10 cellular contexts compared by ENCODE assay signal in genomic region chr12:13171921-13172859, GRCh38. TPM values are rescaled to one million over a fixed set of nuclear protein-coding genes. Genes with fewer than 3 reads are reported as not detected.
DNase-seq lines count a peak whose midpoint lies in the region; ATAC-seq and TF ChIP-seq lines count a peak whose summit lies in the region.
"Had no signal": no experiment of that assay in that cellular context is flagged by ENCODE, and none has a peak within 500 bp of the region (broad histone marks: within the 10 kb centered on the region; RNA-seq: fewer than 3 reads in every experiment).

No MANE protein-coding gene starts in this region.

- ATAC-seq in GM19035 (IDR thresholded peaks at IDR 0.05; ENCODE audit: unreplicated experiment) = peak; percentile 42
- ATAC-seq in gastrocnemius medialis = no peak
- ATAC-seq: activated T-cell treated with anti-CD3 and anti-CD28 coated beads, Interleukin-2, amount 50 U/mL, for 72 hours had no signal

- no peaks in the 10 kb centered on the region for H3K79me2 ChIP-seq in fibroblast of lung (ENCODE audit: control insufficient read depth, insufficient read depth, low read length)

- TF ChIP-seq CTCF in fibroblast of lung (conservative IDR thresholded peaks at IDR 0.05 in 1 of 2, IDR thresholded peaks at IDR 0.05 in 1 of 2; ENCODE audit: low read depth in 1 of 2, low read length in 2 of 2) = no peak
- no peak for TF ChIP-seq CTCF in gastrocnemius medialis (IDR thresholded peaks at IDR 0.05 in 4 of 5, conservative IDR thresholded peaks at IDR 0.05 in 1 of 5)

- H3K4me3 ChIP-seq in fibroblast of lung (replicated peaks in 1 of 4; ENCODE audit: control extremely low read depth in 1 of 4, insufficient read depth in 1 of 4, low read depth in 3 of 4, low read length in 4 of 4) (no peak overlapping the region), gastrocnemius medialis (no peak overlapping the region)

- H2AFZ ChIP-seq in fibroblast of lung (ENCODE audit: low read length) = no peak overlapping the region

- H4K20me1 ChIP-seq in fibroblast of lung (ENCODE audit: control insufficient read depth, extremely low read depth, insufficient read depth, low read length) = no peaks in the 10 kb centered on the region

- in situ Hi-C loops in gastrocnemius medialis (cut with MboI; ENCODE audit: low sequenced_read_pairs in 4 of 4) = no loop called here

- H3K9ac ChIP-seq in fibroblast of lung (ENCODE audit: insufficient read depth, low read length) = no peak overlapping the region

- H3K36me3 ChIP-seq in fibroblast of lung (ENCODE audit: control insufficient read depth, insufficient read depth, low read length) (no peaks in the 10 kb centered on the region), gastrocnemius medialis (no peaks in the 10 kb centered on the region)

- H3K4me1 ChIP-seq in fibroblast of lung (ENCODE audit: control insufficient read depth, extremely low read depth, insufficient read depth, low read length) (peaks cover 21% of the 10 kb centered on the region), gastrocnemius medialis (peaks cover 0 to 3% of the 10 kb centered on the region in 2 donors)

- H3K27me3 ChIP-seq in fibroblast of lung (ENCODE audit: control insufficient read depth, insufficient read depth, low read length) (no peaks in the 10 kb centered on the region), gastrocnemius medialis (peaks cover 0 to 5% (median 0%) of the 10 kb centered on the region in 3 donors)

- H3K9me3 ChIP-seq in fibroblast of lung (ENCODE audit: control insufficient read depth, insufficient read depth, low read depth, low read length) (no peaks in the 10 kb centered on the region), gastrocnemius medialis (no peaks in the 10 kb centered on the region)

- H3K27ac ChIP-seq in fibroblast of lung (ENCODE audit: insufficient read depth, low read length) (peak overlapping the region; percentile 86), gastrocnemius medialis (peak overlapping the region; percentile 10 to 51 (median 30))
- H3K27ac ChIP-seq: HL-60 had no signal

- intact Hi-C loops in gastrocnemius medialis (cut with DNase I; ENCODE audit: low total_unique reads) = no loop called here

- TF ChIP-seq POLR2A in gastrocnemius medialis (IDR thresholded peaks at IDR 0.05) = no peak

- DNase-seq in LoVo (ENCODE audit: low spot score) (peak; percentile 85), fibroblast of lung (ENCODE audit: low read depth in 2 of 2) (peak in 1 of 2 donors; percentile 69), gastrocnemius medialis (peak in 1 of 2 donors; percentile 36), KG1 (lab: John Stamatoyannopoulos, UW) (no peak), germinal center (ENCODE audit: low spot score) (no peak), HuH-7.5 (ENCODE audit: low spot score) (no peak)
- no peak for DNase-seq in activated CD4-positive, alpha-beta T cell treated with anti-CD3 and anti-CD28 coated beads, Interleukin-2, amount 50 U/mL, for 48 hours
- DNase-seq: activated T-cell treated with anti-CD3 and anti-CD28 coated beads, Interleukin-2, amount 50 U/mL, for 72 hours had no signal

- peak overlapping the region; percentile 21 for H3K4me2 ChIP-seq in fibroblast of lung (ENCODE audit: extremely low read depth, insufficient read depth, low read length)

RNA-seq across cellular contexts. Expression of gene EMP1, which starts 24.3 kb away (rescaled TPM):
- total RNA-seq in fibroblast of lung (27.5 and 53.5 TPM in 2 replicates), gastrocnemius medialis (100 to 1,000 TPM in 1 of 4 donors, 10 to 100 TPM in 3; 33.5 to 111 (median 73.6) TPM)
- 374 and 437 TPM in 2 replicates for polyA plus RNA-seq in fibroblast of lung
- polyA plus RNA-seq in fibroblast of lung (2012) = 488 and 577 TPM in 2 replicates
- polyA minus RNA-seq in fibroblast of lung (ENCODE audit: low replicate concordance) = 599 and 783 TPM in 2 replicates
